Comparison of ENCODE assay signal across 24 cellular contexts in the genomic region with DNA sequence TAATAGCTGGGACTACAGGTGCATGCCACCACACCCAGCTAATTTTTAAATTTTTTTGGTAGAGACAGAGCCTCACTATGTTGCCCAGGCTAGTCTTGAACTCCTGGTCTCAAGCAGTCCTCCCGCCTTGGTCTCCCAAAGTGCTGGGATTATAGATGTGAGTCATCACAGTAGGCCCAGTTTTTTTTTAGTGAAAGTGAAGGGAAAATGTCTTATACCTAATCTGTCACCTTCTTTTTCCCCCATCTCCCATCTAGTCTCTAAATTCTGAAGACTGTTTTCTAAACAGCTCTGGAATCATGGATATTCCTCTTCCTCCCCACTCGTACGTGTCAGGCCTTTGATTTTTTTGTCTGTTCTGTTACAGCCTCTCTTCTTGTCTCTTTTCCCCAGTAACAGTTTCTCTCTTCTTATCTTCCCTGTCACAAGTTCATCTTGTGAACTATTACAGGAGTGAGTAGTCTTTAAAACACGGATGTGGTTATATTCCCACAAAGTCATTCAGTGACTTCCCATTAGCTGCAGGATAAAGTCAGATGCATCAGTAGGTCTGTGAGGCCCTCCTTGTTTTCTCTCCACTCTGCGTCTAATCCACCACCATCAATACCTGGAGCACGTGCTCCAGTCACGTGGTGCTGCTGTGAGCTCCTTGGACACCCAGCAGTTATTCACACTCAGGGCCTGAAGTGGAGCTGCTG. TPM values are rescaled to one million over a fixed set of nuclear protein-coding genes. Genes with fewer than 3 reads are reported as not detected.
DNase-seq lines count a peak whose midpoint lies in the region; TF ChIP-seq lines count a peak whose summit lies in the region.
"Had no signal": no experiment of that assay in that cellular context is flagged by ENCODE, and none has a peak within 500 bp of the region (broad histone marks: within the 10 kb centered on the region; RNA-seq: fewer than 3 reads in every experiment).

No MANE protein-coding gene starts in this region.

- H2AFZ ChIP-seq in neural progenitor cell (replicated peaks) = no peak overlapping the region

- CTCF ChIA-PET in activated naive CD4-positive, alpha-beta T cell treated with anti-CD3 and anti-CD28 coated beads, Interleukin-2, amount 10 ng/mL, durations not matched to agents 7 days and 5 days (lab: Charles Lee) = no interaction called here
- CTCF ChIA-PET in Calu3 (lab: Charles Lee) = no interaction called here

- intact Hi-C loops in Calu3 (cut with micrococcal nuclease; ENCODE audit: unreplicated experiment) = no loop called here

- no peaks in the 10 kb centered on the region for H3K27me3 Mint-ChIP-seq in activated naive CD4-positive, alpha-beta T cell treated with anti-CD3 and anti-CD28 coated beads, Interleukin-2, amount 10 ng/mL, durations not matched to agents 7 days and 5 days
- H3K27me3 Mint-ChIP-seq in IgD-negative memory B cell (no peaks in the 10 kb centered on the region), neural progenitor cell (ENCODE audit: insufficient read depth, low read depth) (peaks cover 3% of the 10 kb centered on the region), Calu3 (ENCODE audit: unreplicated experiment) (no peaks in the 10 kb centered on the region)
- H3K27me3 Mint-ChIP-seq in activated naive CD8-positive, alpha-beta T cell = no peaks in the 10 kb centered on the region
- H3K27me3 Mint-ChIP-seq: dendritic cell treated with granulocyte-macrophage colony-stimulating factor and Interleukin-4, amounts not matched to agents 40 ng/mL and 50 ng/mL, for 4 days had no signal

- peaks cover 7% of the 10 kb centered on the region for H3F3A ChIP-seq in neural progenitor cell (ENCODE audit: low read depth)

- peaks cover 24% of the 10 kb centered on the region for H3K79me2 ChIP-seq in neural progenitor cell (ENCODE audit: low read depth)

- DNase-seq in activated naive CD4-positive, alpha-beta T cell treated with anti-CD3 and anti-CD28 coated beads, Interleukin-2, amount 10 ng/mL, durations not matched to agents 7 days and 5 days = no peak
- no peak for DNase-seq in activated naive CD4-positive, alpha-beta T cell treated with Interleukin-2 at 50 U/mL for 16 hours
- no peak for DNase-seq in neural progenitor cell (ENCODE audit: low spot score)
- no peak for DNase-seq in DMS79 treated with DMSO at 0.1 percent for 48 hours (lab: John Stamatoyannopoulos, UW)
- DNase-seq in NCI-H1092 treated with DMSO at 0.1 percent for 48 hours (lab: John Stamatoyannopoulos, UW) = no peak
- no peak for DNase-seq in Calu3
- DNase-seq: heart right ventricle, Karpas-422, mucosa of descending colon, NCI-H1105, NCI-H2081 treated with DMSO at 0.1 percent for 48 hours, right cardiac atrium, RPMI8226, WERI-Rb-1 had no signal

- H3K36me3 Mint-ChIP-seq in activated naive CD4-positive, alpha-beta T cell treated with anti-CD3 and anti-CD28 coated beads, Interleukin-2, amount 10 ng/mL, durations not matched to agents 7 days and 5 days = peaks cover 38% of the 10 kb centered on the region
- H3K36me3 Mint-ChIP-seq in IgD-negative memory B cell (peaks cover 8% of the 10 kb centered on the region), neural progenitor cell (peaks cover 30% of the 10 kb centered on the region), Calu3 (ENCODE audit: insufficient read depth, unreplicated experiment) (peaks cover 19% of the 10 kb centered on the region)
- H3K36me3 Mint-ChIP-seq in activated naive CD8-positive, alpha-beta T cell = peaks cover 13% of the 10 kb centered on the region

- no peak overlapping the region for H3K9ac ChIP-seq in neural progenitor cell

- peaks cover 11% of the 10 kb centered on the region for H3K27me3 ChIP-seq in neural progenitor cell
- H3K27me3 ChIP-seq: heart right ventricle had no signal

- peaks cover 20% of the 10 kb centered on the region for H3K36me3 ChIP-seq in neural progenitor cell

- H4K20me1 ChIP-seq in neural progenitor cell (ENCODE audit: low read depth) = peaks cover 20% of the 10 kb centered on the region

- H3K4me3 ChIP-seq in neural progenitor cell = no peak overlapping the region
- H3K4me3 ChIP-seq: heart right ventricle, mucosa of descending colon, thoracic aorta had no signal

- H3K4me1 Mint-ChIP-seq in activated naive CD4-positive, alpha-beta T cell treated with anti-CD3 and anti-CD28 coated beads, Interleukin-2, amount 10 ng/mL, durations not matched to agents 7 days and 5 days = peaks cover 28% of the 10 kb centered on the region
- H3K4me1 Mint-ChIP-seq in IgD-negative memory B cell (peaks cover 16 to 28% (median 20%) of the 10 kb centered on the region in 3 donors), neural progenitor cell (peaks cover 12% of the 10 kb centered on the region), Calu3 (ENCODE audit: low read depth, unreplicated experiment) (no peaks in the 10 kb centered on the region)
- H3K4me1 Mint-ChIP-seq in activated naive CD8-positive, alpha-beta T cell (ENCODE audit: low read depth) = peaks cover 34% of the 10 kb centered on the region

- H3K4me1 ChIP-seq in neural progenitor cell = peaks cover 11% of the 10 kb centered on the region

- no peaks in the 10 kb centered on the region for H3K9me3 ChIP-seq in neural progenitor cell (ENCODE audit: low read depth)
- H3K9me3 ChIP-seq: heart right ventricle, mucosa of descending colon, thoracic aorta had no signal

- H3K27ac ChIP-seq in neural progenitor cell = no peak overlapping the region
- H3K27ac ChIP-seq: heart right ventricle, thoracic aorta, WERI-Rb-1 had no signal

- no peak overlapping the region for H3K4me2 ChIP-seq in neural progenitor cell

- BruUV-seq in Calu3 (replicated peaks; lab: Mats Ljungman, UMichigan) = no TSS peak

- H3K27ac Mint-ChIP-seq in activated naive CD4-positive, alpha-beta T cell treated with anti-CD3 and anti-CD28 coated beads, Interleukin-2, amount 10 ng/mL, durations not matched to agents 7 days and 5 days = no peak overlapping the region
- H3K27ac Mint-ChIP-seq in IgD-negative memory B cell = peak overlapping the region in 1 of 3 donors; percentile 50
- peak overlapping the region; percentile 64 for H3K27ac Mint-ChIP-seq in activated naive CD8-positive, alpha-beta T cell
- H3K27ac Mint-ChIP-seq in neural progenitor cell = no peak overlapping the region
- no peak overlapping the region for H3K27ac Mint-ChIP-seq in Calu3 (ENCODE audit: unreplicated experiment)
- H3K27ac Mint-ChIP-seq: dendritic cell treated with granulocyte-macrophage colony-stimulating factor and Interleukin-4, amounts not matched to agents 40 ng/mL and 50 ng/mL, for 4 days had no signal

- no peaks in the 10 kb centered on the region for H3K9me3 Mint-ChIP-seq in activated naive CD4-positive, alpha-beta T cell treated with anti-CD3 and anti-CD28 coated beads, Interleukin-2, amount 10 ng/mL, durations not matched to agents 7 days and 5 days
- H3K9me3 Mint-ChIP-seq in IgD-negative memory B cell = no peaks in the 10 kb centered on the region
- no peaks in the 10 kb centered on the region for H3K9me3 Mint-ChIP-seq in activated naive CD8-positive, alpha-beta T cell (ENCODE audit: low read depth)
- H3K9me3 Mint-ChIP-seq in neural progenitor cell = no peaks in the 10 kb centered on the region
- no peaks in the 10 kb centered on the region for H3K9me3 Mint-ChIP-seq in Calu3 (ENCODE audit: low read depth, unreplicated experiment)
- H3K9me3 Mint-ChIP-seq: dendritic cell treated with granulocyte-macrophage colony-stimulating factor and Interleukin-4, amounts not matched to agents 40 ng/mL and 50 ng/mL, for 4 days had no signal

- H3K4me3 Mint-ChIP-seq in activated naive CD4-positive, alpha-beta T cell treated with anti-CD3 and anti-CD28 coated beads, Interleukin-2, amount 10 ng/mL, durations not matched to agents 7 days and 5 days = peak overlapping the region; percentile 6
- H3K4me3 Mint-ChIP-seq in IgD-negative memory B cell = peak overlapping the region in 3 of 4 donors; percentile 14 to 80 (median 41)
- peak overlapping the region; percentile 61 for H3K4me3 Mint-ChIP-seq in activated naive CD8-positive, alpha-beta T cell
- peak overlapping the region; percentile 3 for H3K4me3 Mint-ChIP-seq in neural progenitor cell
- no peak overlapping the region for H3K4me3 Mint-ChIP-seq in Calu3 (ENCODE audit: low read depth, unreplicated experiment)
- H3K4me3 Mint-ChIP-seq: dendritic cell treated with granulocyte-macrophage colony-stimulating factor and Interleukin-4, amounts not matched to agents 40 ng/mL and 50 ng/mL, for 4 days had no signal

- TF ChIP-seq CTCF in neural progenitor cell (IDR thresholded peaks at IDR 0.05) (no peak), Calu3 (IDR thresholded peaks at IDR 0.05; ENCODE audit: unreplicated experiment) (no peak)

RNA-seq across cellular contexts. Expression of a gene that starts 2.9 kb away (rescaled TPM):
- polyA plus RNA-seq in IgD-negative memory B cell = 22.6 TPM
- total RNA-seq in neural progenitor cell (ENCODE audit: low replicate concordance) = 53.1 and 69.6 TPM in 2 replicates
- 15.7 and 16.8 TPM in 2 replicates for total RNA-seq in Calu3 (2022)

RNA-seq across cellular contexts. Expression of a gene that starts 43.8 kb away (rescaled TPM):
- polyA plus RNA-seq in IgD-negative memory B cell = 35.5 TPM
- total RNA-seq in neural progenitor cell (ENCODE audit: low replicate concordance) = 60.1 and 74.4 TPM in 2 replicates
- 12.1 and 12.2 TPM in 2 replicates for total RNA-seq in Calu3 (2022)

RNA-seq across cellular contexts. Expression of a gene that starts 58.5 kb away (rescaled TPM):
- not detected for polyA plus RNA-seq in IgD-negative memory B cell
- total RNA-seq in neural progenitor cell (ENCODE audit: low replicate concordance) (not detected in 2 replicates), Calu3 (2022) (not detected in 2 replicates)
- total RNA-seq: bronchial epithelial cell, endothelial cell of umbilical vein, heart right ventricle, HT-29, liver, mucosa of descending colon, NCI-H460, osteocyte, right cardiac atrium, thoracic aorta had no signal
- polyA plus RNA-seq: endothelial cell of umbilical vein, heart right ventricle, liver, right cardiac atrium had no signal
